Comparison of ENCODE assay signal across 1 cellular context in the genomic region with DNA sequence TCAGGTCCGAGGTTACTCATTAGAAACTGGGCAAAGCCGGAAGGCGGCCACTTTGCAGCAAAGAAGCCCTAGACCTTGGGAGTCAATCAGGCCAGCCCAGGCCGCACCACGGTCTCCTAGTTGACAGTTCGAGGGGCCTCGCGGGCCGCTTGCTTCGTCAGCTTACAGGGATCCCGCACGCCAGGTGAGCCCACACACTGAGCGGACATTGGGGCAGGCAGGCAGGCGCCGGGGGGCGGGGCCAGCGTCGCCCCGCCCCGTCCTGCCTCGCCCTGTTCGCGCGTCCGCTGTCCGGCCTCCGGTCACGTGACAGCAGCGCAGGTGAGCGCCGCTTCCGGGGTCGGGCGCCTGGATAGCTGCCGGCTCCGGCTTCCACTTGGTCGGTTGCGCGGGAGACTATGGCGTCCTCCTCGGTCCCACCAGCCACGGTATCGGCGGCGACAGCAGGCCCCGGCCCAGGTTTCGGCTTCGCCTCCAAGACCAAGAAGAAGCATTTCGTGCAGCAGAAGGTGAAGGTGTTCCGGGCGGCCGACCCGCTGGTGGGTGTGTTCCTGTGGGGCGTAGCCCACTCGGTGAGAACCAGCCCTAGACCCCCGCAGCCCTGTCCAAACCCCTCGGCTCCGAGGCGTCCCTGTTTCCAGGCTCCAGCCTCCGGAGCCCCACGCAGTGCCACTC.
TF ChIP-seq lines count a peak whose summit lies in the region.

Gene PIP4K2C, plus strand, starts transcription at position 301 of the 675 bp plus-strand sequence. Its CDS starts 98 bp downstream, at position 399.

TF ChIP-seq in SK-N-SH treated with all-trans-retinoic acid at 6 μM for 48 hours, 23 proteins besides CTCF, POLR2A, EP300 and RAD21 (continued from another document):
- TF ChIP-seq TSHZ2 (CRISPR knock-in tag; IDR thresholded peaks at IDR 0.05): no peak
